ENCODE assay signal across 8 cellular contexts in genomic region chr5:96601811-96602244, GRCh38.
A peak's percentile ranks its signal among the peaks of the same experiment; 100 is the strongest.
DNase-seq lines count a peak whose midpoint lies in the region; ATAC-seq and TF ChIP-seq lines count a peak whose summit lies in the region.

No MANE protein-coding gene starts in this region.

- ATAC-seq in GM18870 (IDR thresholded peaks at IDR 0.05; ENCODE audit: unreplicated experiment) (peak; percentile 81), HG03108 (IDR thresholded peaks at IDR 0.05; ENCODE audit: unreplicated experiment) (peak; percentile 59)

- peak; percentile 85 for TF ChIP-seq CTCF in BE2C (IDR thresholded peaks at IDR 0.05; ENCODE audit: low read depth, low read length)

- H2AK5ac ChIP-seq in mesenchymal stem cell (ENCODE audit: low read length, severe bottlenecking), result no peak overlapping the region

- WGBS in mesenchymal stem cell, result 23% methylated on average over 3 of the region's 4 CpGs

- H3K18ac ChIP-seq in mesenchymal stem cell (ENCODE audit: low read depth in 1 of 2, low read length in 2 of 2), result peak overlapping the region in 1 of 2 experiments; percentile 12

- H3K27ac ChIP-seq in mesenchymal stem cell (ENCODE audit: low read length, poor library complexity, severe bottlenecking), result no peak overlapping the region

- H4K8ac ChIP-seq in mesenchymal stem cell (ENCODE audit: low read length), result no peak overlapping the region

- H3K9ac ChIP-seq in mesenchymal stem cell (ENCODE audit: low read length), result peak overlapping the region; percentile 38

- H2BK120ac ChIP-seq in mesenchymal stem cell (ENCODE audit: low read depth, low read length), result no peak overlapping the region

- H3K4me3 ChIP-seq in BE2C (ENCODE audit: low read depth, low read length) (no peak overlapping the region), mesenchymal stem cell (ENCODE audit: insufficient read depth in 1 of 2, low read depth in 1 of 2, low read length in 2 of 2) (no peak overlapping the region)

- no peak overlapping the region for H3K23ac ChIP-seq in mesenchymal stem cell (ENCODE audit: low read length in 2 of 2)

- no peak overlapping the region for H2AFZ ChIP-seq in mesenchymal stem cell (ENCODE audit: low read depth, low read length)

- H3K9me3 ChIP-seq in BE2C, result no peaks in the 10 kb centered on the region
- H3K9me3 ChIP-seq in mesenchymal stem cell (ENCODE audit: control insufficient read depth, low read length), result no peaks in the 10 kb centered on the region

- H2BK15ac ChIP-seq in mesenchymal stem cell (ENCODE audit: low read depth, poor library complexity, severe bottlenecking), result no peak overlapping the region

- no peak overlapping the region for H3K4me2 ChIP-seq in mesenchymal stem cell (ENCODE audit: low read length, poor library complexity, severe bottlenecking)

- DNase-seq in BE2C (peak; percentile 68), NCI-H345 treated with DMSO at 0.1 percent for 48 hours (lab: John Stamatoyannopoulos, UW; ENCODE audit: unreplicated experiment) (peak; percentile 11), mesenchymal stem cell (peak; percentile 77), superior temporal gyrus (ENCODE audit: extremely low spot score) (peak; percentile 94)
- peak; percentile 36 for DNase-seq in activated CD4-positive, CD25-positive, alpha-beta regulatory T cell treated with anti-CD3 and anti-CD28 coated beads, Interleukin-2, amount 50 U/mL, for 16 hours (ENCODE audit: low read depth, low spot score)
- peak; percentile 56 for DNase-seq in effector CD4-positive, alpha-beta T cell

- H3K4me1 ChIP-seq in BE2C (no peaks in the 10 kb centered on the region), mesenchymal stem cell (ENCODE audit: control insufficient read depth, insufficient read depth, low read depth, low read length) (no peaks in the 10 kb centered on the region)

- H4K91ac ChIP-seq in mesenchymal stem cell (ENCODE audit: low read length), result no peak overlapping the region

- no peaks in the 10 kb centered on the region for H3K79me1 ChIP-seq in mesenchymal stem cell (replicated peaks; ENCODE audit: low read length, poor library complexity, severe bottlenecking)

- H3K4ac ChIP-seq in mesenchymal stem cell (ENCODE audit: low read depth in 1 of 2, low read length in 2 of 2), result peak overlapping the region in 1 of 2 experiments; percentile 17

- H2BK5ac ChIP-seq in mesenchymal stem cell (ENCODE audit: low read depth, low read length, poor library complexity, severe bottlenecking), result no peak overlapping the region

- H2BK12ac ChIP-seq in mesenchymal stem cell (ENCODE audit: low read length in 2 of 2), result no peak overlapping the region

- H3K27me3 ChIP-seq in BE2C, result no peaks in the 10 kb centered on the region
- no peaks in the 10 kb centered on the region for H3K27me3 ChIP-seq in mesenchymal stem cell (ENCODE audit: control insufficient read depth in 1 of 2, insufficient read depth in 1 of 2, low read length in 2 of 2)

- no peak overlapping the region for H3K14ac ChIP-seq in mesenchymal stem cell (ENCODE audit: low read length in 2 of 2)

- H3K36me3 ChIP-seq in BE2C, result no peaks in the 10 kb centered on the region
- H3K36me3 ChIP-seq in mesenchymal stem cell (ENCODE audit: control insufficient read depth in 1 of 2, insufficient read depth in 2 of 2, low read depth in 1 of 2, low read length in 2 of 2), result no peaks in the 10 kb centered on the region

Comparison
In these comparisons a context has a peak if more than half of its experiments do, and no peak if none do; other contexts are left out.
1. DNase-seq: peak in every context shown above with its lines; median percentile 94 in superior temporal gyrus; 77 in mesenchymal stem cell; 68 in BE2C; 56 in effector CD4-positive, alpha-beta T cell; 36 in activated CD4-positive, CD25-positive, alpha-beta regulatory T cell treated with anti-CD3 and anti-CD28 coated beads, Interleukin-2, amount 50 U/mL, for 16 hours; 11 in NCI-H345 treated with DMSO at 0.1 percent for 48 hours.